In the genomic region with DNA sequence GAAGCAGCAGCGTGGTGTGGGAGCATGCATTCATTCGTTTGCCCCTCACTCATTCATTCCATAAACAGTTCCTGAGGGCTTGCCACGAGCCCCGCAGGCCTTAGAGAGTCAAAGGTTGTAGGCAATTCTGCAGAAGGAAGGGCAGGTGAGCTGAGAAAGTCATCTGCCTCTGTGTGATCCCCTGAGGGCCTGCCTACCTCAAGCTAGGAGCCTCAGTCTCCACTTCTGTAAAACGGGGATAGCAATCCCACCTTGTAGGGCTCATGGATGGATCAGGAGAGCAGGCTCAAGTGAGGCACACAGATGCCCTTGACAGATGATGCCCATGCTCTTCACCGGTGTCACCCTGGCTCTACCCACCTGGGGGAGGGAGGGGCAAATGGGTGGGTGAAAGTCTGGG, we compare ENCODE assay signal across 1 cellular context.
TF ChIP-seq lines count a peak whose summit lies in the region.

No MANE protein-coding gene starts in this region.

TF ChIP-seq in HepG2, 621 proteins besides CTCF, POLR2A, EP300 and RAD21:
- TF ChIP-seq TSC22D2 (CRISPR knock-in tag; IDR thresholded peaks at IDR 0.05; ENCODE audit: borderline replicate concordance) = no peak
- no peak for TF ChIP-seq HOXD1 (CRISPR knock-in tag; IDR thresholded peaks at IDR 0.05)
- TF ChIP-seq GPN1 (CRISPR knock-in tag; IDR thresholded peaks at IDR 0.05; ENCODE audit: borderline replicate concordance) = no peak
- TF ChIP-seq HDAC1 (CRISPR knock-in tag; IDR thresholded peaks at IDR 0.05) = no peak
- no peak for TF ChIP-seq ZNF33A (CRISPR knock-in tag; IDR thresholded peaks at IDR 0.05; ENCODE audit: borderline replicate concordance)
- peak; percentile 63 for TF ChIP-seq ZNF629 (CRISPR knock-in tag; conservative IDR thresholded peaks at IDR 0.05)
- TF ChIP-seq, protein P1, sequence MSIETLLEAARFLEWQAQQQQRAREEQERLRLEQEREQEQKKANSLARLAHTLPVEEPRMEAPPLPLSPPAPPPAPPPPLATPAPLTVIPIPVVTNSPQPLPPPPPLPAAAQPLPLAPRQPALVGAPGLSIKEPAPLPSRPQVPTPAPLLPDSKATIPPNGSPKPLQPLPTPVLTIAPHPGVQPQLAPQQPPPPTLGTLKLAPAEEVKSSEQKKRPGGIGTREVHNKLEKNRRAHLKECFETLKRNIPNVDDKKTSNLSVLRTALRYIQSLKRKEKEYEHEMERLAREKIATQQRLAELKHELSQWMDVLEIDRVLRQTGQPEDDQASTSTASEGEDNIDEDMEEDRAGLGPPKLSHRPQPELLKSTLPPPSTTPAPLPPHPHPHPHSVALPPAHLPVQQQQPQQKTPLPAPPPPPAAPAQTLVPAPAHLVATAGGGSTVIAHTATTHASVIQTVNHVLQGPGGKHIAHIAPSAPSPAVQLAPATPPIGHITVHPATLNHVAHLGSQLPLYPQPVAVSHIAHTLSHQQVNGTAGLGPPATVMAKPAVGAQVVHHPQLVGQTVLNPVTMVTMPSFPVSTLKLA (IDR thresholded peaks at IDR 0.05) = no peak
- TF ChIP-seq CEBPG (CRISPR knock-in tag; IDR thresholded peaks at IDR 0.05) = no peak
